Comparison of ENCODE assay signal across 2 cellular contexts in the genomic region with DNA sequence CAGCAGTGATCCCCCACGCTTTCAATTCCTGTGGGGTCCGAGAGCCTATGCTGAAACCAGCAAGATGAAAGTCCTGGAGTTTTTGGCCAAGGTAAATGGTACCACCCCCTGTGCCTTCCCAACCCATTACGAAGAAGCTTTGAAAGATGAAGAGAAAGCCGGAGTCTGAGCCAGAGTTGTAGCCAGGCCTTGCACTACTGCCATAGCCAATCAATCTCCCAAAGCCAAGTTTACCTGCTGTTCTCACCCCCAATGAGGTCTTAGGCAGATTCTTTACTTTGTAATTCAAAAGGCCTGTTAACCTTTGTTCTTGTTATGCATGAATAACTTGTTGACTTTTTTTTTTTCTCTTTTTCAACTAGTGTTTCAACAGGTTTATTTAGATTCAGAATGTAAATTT.
A peak's percentile ranks its signal among the peaks of the same experiment; 100 is the strongest.
TF ChIP-seq lines count a peak whose summit lies in the region.

No MANE protein-coding gene starts in this region.

TF ChIP-seq in GM23338, 12 proteins besides CTCF, POLR2A, EP300 and RAD21 (continued from another document):
- TF ChIP-seq, protein P1, sequence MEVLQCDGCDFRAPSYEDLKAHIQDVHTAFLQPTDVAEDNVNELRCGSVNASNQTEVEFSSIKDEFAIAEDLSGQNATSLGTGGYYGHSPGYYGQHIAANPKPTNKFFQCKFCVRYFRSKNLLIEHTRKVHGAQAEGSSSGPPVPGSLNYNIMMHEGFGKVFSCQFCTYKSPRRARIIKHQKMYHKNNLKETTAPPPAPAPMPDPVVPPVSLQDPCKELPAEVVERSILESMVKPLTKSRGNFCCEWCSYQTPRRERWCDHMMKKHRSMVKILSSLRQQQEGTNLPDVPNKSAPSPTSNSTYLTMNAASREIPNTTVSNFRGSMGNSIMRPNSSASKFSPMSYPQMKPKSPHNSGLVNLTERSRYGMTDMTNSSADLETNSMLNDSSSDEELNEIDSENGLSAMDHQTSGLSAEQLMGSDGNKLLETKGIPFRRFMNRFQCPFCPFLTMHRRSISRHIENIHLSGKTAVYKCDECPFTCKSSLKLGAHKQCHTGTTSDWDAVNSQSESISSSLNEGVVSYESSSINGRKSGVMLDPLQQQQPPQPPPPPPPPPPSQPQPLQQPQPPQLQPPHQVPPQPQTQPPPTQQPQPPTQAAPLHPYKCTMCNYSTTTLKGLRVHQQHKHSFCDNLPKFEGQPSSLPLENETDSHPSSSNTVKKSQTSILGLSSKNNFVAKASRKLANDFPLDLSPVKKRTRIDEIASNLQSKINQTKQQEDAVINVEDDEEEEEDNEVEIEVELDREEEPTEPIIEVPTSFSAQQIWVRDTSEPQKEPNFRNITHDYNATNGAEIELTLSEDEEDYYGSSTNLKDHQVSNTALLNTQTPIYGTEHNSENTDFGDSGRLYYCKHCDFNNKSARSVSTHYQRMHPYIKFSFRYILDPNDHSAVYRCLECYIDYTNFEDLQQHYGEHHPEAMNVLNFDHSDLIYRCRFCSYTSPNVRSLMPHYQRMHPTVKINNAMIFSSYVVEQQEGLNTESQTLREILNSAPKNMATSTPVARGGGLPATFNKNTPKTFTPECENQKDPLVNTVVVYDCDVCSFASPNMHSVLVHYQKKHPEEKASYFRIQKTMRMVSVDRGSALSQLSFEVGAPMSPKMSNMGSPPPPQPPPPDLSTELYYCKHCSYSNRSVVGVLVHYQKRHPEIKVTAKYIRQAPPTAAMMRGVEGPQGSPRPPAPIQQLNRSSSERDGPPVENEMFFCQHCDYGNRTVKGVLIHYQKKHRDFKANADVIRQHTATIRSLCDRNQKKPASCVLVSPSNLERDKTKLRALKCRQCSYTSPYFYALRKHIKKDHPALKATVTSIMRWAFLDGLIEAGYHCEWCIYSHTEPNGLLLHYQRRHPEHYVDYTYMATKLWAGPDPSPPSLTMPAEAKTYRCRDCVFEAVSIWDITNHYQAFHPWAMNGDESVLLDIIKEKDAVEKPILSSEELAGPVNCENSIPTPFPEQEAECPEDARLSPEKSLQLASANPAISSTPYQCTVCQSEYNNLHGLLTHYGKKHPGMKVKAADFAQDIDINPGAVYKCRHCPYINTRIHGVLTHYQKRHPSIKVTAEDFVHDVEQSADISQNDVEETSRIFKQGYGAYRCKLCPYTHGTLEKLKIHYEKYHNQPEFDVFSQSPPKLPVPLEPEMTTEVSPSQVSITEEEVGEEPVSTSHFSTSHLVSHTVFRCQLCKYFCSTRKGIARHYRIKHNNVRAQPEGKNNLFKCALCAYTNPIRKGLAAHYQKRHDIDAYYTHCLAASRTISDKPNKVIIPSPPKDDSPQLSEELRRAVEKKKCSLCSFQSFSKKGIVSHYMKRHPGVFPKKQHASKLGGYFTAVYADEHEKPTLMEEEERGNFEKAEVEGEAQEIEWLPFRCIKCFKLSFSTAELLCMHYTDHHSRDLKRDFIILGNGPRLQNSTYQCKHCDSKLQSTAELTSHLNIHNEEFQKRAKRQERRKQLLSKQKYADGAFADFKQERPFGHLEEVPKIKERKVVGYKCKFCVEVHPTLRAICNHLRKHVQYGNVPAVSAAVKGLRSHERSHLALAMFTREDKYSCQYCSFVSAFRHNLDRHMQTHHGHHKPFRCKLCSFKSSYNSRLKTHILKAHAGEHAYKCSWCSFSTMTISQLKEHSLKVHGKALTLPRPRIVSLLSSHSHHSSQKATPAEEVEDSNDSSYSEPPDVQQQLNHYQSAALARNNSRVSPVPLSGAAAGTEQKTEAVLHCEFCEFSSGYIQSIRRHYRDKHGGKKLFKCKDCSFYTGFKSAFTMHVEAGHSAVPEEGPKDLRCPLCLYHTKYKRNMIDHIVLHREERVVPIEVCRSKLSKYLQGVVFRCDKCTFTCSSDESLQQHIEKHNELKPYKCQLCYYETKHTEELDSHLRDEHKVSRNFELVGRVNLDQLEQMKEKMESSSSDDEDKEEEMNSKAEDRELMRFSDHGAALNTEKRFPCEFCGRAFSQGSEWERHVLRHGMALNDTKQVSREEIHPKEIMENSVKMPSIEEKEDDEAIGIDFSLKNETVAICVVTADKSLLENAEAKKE (CRISPR knock-in tag; IDR thresholded peaks at IDR 0.05): peak; percentile 52; the same call in 1 of the 2 replicates
- no peak for TF ChIP-seq CREB1 (CRISPR knock-in tag; IDR thresholded peaks at IDR 0.05; ENCODE audit: low read depth)
- TF ChIP-seq, protein P2, sequence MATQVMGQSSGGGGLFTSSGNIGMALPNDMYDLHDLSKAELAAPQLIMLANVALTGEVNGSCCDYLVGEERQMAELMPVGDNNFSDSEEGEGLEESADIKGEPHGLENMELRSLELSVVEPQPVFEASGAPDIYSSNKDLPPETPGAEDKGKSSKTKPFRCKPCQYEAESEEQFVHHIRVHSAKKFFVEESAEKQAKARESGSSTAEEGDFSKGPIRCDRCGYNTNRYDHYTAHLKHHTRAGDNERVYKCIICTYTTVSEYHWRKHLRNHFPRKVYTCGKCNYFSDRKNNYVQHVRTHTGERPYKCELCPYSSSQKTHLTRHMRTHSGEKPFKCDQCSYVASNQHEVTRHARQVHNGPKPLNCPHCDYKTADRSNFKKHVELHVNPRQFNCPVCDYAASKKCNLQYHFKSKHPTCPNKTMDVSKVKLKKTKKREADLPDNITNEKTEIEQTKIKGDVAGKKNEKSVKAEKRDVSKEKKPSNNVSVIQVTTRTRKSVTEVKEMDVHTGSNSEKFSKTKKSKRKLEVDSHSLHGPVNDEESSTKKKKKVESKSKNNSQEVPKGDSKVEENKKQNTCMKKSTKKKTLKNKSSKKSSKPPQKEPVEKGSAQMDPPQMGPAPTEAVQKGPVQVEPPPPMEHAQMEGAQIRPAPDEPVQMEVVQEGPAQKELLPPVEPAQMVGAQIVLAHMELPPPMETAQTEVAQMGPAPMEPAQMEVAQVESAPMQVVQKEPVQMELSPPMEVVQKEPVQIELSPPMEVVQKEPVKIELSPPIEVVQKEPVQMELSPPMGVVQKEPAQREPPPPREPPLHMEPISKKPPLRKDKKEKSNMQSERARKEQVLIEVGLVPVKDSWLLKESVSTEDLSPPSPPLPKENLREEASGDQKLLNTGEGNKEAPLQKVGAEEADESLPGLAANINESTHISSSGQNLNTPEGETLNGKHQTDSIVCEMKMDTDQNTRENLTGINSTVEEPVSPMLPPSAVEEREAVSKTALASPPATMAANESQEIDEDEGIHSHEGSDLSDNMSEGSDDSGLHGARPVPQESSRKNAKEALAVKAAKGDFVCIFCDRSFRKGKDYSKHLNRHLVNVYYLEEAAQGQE (IDR thresholded peaks at IDR 0.05; ENCODE audit: unreplicated experiment): no peak
- TF ChIP-seq ZNF114 (CRISPR knock-in tag; IDR thresholded peaks at IDR 0.05): no peak
- TF ChIP-seq EZH2 (IDR thresholded peaks at IDR 0.05; ENCODE audit: low read depth, unreplicated experiment): no peak
- TF ChIP-seq JUNB (IDR thresholded peaks at IDR 0.05; ENCODE audit: unreplicated experiment): no peak
- TF ChIP-seq EZH2phosphoT487 (IDR thresholded peaks at IDR 0.05; ENCODE audit: unreplicated experiment): no peak
- TF ChIP-seq NANOG (IDR thresholded peaks at IDR 0.05; ENCODE audit: borderline replicate concordance): peak; percentile 58; the same call in 1 of the 2 replicates

TF ChIP-seq in HCT116, 20 proteins besides CTCF, POLR2A, EP300 and RAD21:
- TF ChIP-seq, protein P3, sequence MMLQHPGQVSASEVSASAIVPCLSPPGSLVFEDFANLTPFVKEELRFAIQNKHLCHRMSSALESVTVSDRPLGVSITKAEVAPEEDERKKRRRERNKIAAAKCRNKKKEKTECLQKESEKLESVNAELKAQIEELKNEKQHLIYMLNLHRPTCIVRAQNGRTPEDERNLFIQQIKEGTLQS (IDR thresholded peaks at IDR 0.05): no peak
- TF ChIP-seq, protein P2 (IDR thresholded peaks at IDR 0.05; ENCODE audit: low read depth): no peak
- no peak for TF ChIP-seq SRF (IDR thresholded peaks at IDR 0.05; ENCODE audit: low read depth)
- TF ChIP-seq, protein P4, sequence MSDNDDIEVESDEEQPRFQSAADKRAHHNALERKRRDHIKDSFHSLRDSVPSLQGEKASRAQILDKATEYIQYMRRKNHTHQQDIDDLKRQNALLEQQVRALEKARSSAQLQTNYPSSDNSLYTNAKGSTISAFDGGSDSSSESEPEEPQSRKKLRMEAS (IDR thresholded peaks at IDR 0.05): no peak
- no peak for TF ChIP-seq ELF1 (IDR thresholded peaks at IDR 0.05; ENCODE audit: borderline replicate concordance, low read depth)
- TF ChIP-seq TCF7L2 (IDR thresholded peaks at IDR 0.05; ENCODE audit: borderline replicate concordance, extremely low read depth, insufficient read depth, insufficient read length): no peak
